Comparison of ENCODE assay signal across 1 cellular context in the genomic region with DNA sequence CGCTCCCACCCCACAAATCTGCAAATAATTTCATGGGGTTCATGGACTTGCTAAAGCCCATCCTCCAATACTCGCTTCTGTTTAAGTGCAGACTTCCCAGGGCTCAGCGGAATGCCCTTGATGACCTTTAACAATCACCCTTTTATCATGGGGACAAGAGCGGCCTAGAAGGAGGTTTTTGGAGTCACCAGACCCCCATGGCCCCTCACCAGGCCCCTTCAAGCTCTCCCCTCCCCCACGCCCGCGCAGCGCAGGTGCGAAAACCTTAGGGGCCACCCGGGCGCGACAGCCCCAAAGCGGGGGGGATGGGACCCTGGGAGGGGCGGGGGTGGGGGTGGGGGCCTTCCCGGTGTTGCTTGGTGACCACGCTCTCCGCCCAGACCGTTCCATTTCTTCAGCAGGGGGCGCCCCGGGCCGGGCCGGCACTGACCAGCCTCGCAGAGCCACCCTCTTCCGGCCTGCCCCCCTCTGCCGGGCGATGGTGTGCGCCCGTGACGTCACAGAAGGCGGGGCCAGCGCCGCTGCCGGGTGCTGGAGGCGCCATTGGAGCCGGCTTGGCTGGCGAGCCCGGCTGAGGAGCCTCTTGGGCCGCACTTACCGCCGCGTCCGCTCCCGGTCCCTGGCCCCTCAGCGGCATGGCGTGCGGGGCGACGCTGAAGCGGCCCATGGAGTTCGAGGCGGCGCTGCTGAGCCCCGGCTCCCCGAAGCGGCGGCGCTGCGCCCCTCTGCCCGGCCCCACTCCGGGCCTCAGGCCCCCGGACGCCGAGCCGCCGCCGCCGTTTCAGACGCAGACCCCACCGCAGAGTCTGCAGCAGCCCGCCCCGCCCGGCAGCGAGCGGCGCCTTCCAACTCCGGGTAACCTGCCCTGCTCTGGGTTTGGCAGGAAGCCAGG.
TF ChIP-seq lines count a peak whose summit lies in the region.

A gene with protein sequence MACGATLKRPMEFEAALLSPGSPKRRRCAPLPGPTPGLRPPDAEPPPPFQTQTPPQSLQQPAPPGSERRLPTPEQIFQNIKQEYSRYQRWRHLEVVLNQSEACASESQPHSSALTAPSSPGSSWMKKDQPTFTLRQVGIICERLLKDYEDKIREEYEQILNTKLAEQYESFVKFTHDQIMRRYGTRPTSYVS (plus strand): TSS at position 531 of the 892 bp plus-strand sequence. CDS start 105 bp downstream, at position 636.

TF ChIP-seq in H1, 55 proteins besides CTCF, POLR2A, EP300 and RAD21 (continued from another document):
- TF ChIP-seq CREB1 (IDR thresholded peaks at IDR 0.05) (peak; percentile 94), JUND (IDR thresholded peaks at IDR 0.05; ENCODE audit: low read length) (peak; percentile 96), ZNF274 (IDR thresholded peaks at IDR 0.05; ENCODE audit: borderline replicate concordance, extremely low read depth, low read length) (no peak), POLR2AphosphoS5 (IDR thresholded peaks at IDR 0.05; ENCODE audit: low read depth, low read length) (peak; percentile 91)
